Comparison of ENCODE assay signal across 14 cellular contexts in the genomic region with DNA sequence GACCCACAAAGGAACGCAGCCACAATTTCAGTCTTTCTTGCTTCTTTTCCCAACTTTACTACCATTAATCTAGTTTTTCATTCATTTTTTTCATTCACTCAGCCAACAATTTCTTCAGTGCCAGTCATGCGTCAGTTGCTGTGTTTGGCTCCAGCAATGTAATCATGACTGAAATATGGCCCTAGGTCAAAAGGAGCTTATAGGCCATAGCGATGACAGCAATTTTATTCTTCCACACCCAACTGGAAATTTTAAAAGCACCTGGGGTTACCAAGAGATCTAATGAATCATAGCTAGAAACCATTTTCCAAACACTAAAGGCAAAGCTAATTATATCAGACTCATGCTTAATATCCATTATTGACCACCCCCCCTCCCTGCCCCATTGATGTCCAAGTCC. TPM values are rescaled to one million over a fixed set of nuclear protein-coding genes. Genes with fewer than 3 reads are reported as not detected.
"Had no signal": no experiment of that assay in that cellular context is flagged by ENCODE, and none has a peak within 500 bp of the region (broad histone marks: within the 10 kb centered on the region; RNA-seq: fewer than 3 reads in every experiment).

No MANE protein-coding gene starts in this region.

- H3K36me3 ChIP-seq: right atrium auricular region, thyroid gland, vagina had no signal

- H3K27ac ChIP-seq: right atrium auricular region, thyroid gland had no signal

- H3K4me3 ChIP-seq: right atrium auricular region, thyroid gland, vagina had no signal

- H3K9me3 ChIP-seq: right atrium auricular region, thyroid gland, vagina had no signal

- H3K27me3 ChIP-seq: right atrium auricular region, thyroid gland, vagina had no signal

- DNase-seq: activated naive CD8-positive, alpha-beta T cell treated with anti-CD3 and anti-CD28 coated beads for 36 hours; anterior cingulate cortex; dermis blood vessel endothelial cell; erythroblast; glutamatergic neuron; nephron progenitor cell; occipital lobe; small intestine; stimulated activated CD4-positive, alpha-beta T cell treated with anti-CD3 and anti-CD28 coated beads, Interleukin-4, amount 100 ng/mL, for 4 hours; thyroid gland had no signal

RNA-seq across cellular contexts. Expression of a gene that starts 29.8 kb away (rescaled TPM):
- total RNA-seq: activated naive CD8-positive, alpha-beta T cell treated with anti-CD3 and anti-CD28 coated beads for 36 hours; activated T-helper 1 cell treated with anti-CD3 and anti-CD28 coated beads, Interleukin-12 subunit alpha, Interleukin-12 subunit beta, Interleukin-2, Interleukin-4 antibody, amounts not matched to agents 30 ng/mL and 10 ng/mL and 1 ng/mL, durations not matched to agents 14 hours and 24 hours and 36 hours; dermis blood vessel endothelial cell; progenitor cell of endocrine pancreas had no signal
